8 cellular contexts compared by ENCODE assay signal in the genomic region with DNA sequence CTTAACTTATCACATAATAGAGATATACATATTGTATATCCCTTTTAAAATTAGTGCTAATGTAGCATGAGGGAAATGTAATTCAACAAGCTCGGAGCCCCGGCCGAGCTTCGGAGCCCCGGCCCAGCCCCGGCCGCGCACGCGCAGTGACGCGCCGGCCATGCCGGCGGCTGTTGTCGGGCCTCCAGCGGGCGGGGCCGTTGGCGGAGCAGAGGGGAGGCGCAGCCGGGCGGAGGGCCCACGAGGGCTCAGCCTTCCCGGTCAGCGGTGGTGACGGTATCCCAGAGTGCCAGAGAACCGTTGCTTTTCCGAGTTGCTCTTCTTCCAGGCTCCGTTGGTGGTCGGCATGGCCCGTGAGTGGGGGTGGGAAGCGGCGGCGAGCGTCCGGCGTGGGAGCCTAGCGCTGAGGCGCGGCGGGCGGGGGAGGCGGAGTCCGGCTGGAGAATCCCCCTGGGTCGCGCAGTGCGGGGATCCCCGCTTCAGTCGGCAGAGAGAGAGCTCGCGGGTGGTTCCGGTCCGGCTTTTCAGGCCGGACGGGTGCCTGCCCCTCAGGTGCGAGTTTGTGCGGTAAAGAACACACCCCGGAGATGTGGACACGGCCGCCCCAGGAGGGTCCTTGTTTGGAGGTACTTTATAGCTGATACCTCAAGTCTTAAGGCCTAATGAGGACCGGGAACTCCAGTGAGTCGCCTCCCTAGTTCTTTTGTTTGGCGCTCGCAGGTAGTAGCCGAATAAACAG. TPM values are rescaled to one million over a fixed set of nuclear protein-coding genes. Genes with fewer than 3 reads are reported as not detected.
DNase-seq lines count a peak whose midpoint lies in the region; ATAC-seq, FAIRE-seq and TF ChIP-seq lines count a peak whose summit lies in the region.
"Not testable (repeated sequence)": the region's sequence is repeated elsewhere in the genome, so short reads cannot be mapped to it uniquely, and the experiment has no call there.

Gene SERF1B, plus strand, starts transcription at position 146 of the 739 bp plus-strand sequence. Its CDS starts 201 bp downstream, at position 347.

- not testable (repeated sequence) for H3K27ac Mint-ChIP-seq in WTC11

- TF ChIP-seq CTCF in A673 (conservative IDR thresholded peaks at IDR 0.05; ENCODE audit: low read depth, low read length); WTC11 (IDR thresholded peaks at IDR 0.05); kidney (IDR thresholded peaks at IDR 0.05; ENCODE audit: borderline replicate concordance, extremely low read depth, insufficient read depth): not testable (repeated sequence)

- H3K4me1 Mint-ChIP-seq in WTC11, result not testable (repeated sequence)

- H3K4me3 ChIP-seq in A673 (ENCODE audit: low read depth, low read length, poor library complexity, severe bottlenecking); kidney (ENCODE audit: low read length in 2 of 2): not testable (repeated sequence)

- H3K36me3 ChIP-seq in A673 (ENCODE audit: insufficient read depth, low read length, poor library complexity, severe bottlenecking); kidney (ENCODE audit: control insufficient read depth in 1 of 2, insufficient read depth in 2 of 2, low read length in 2 of 2): not testable (repeated sequence)

- H3K4me1 ChIP-seq in A673 (ENCODE audit: insufficient read depth, low read length, poor library complexity, severe bottlenecking); kidney (ENCODE audit: control insufficient read depth in 1 of 2, insufficient read depth in 1 of 2, low read depth in 1 of 2, low read length in 2 of 2): not testable (repeated sequence)

- not testable (repeated sequence) for H3K36me3 Mint-ChIP-seq in WTC11

- not testable (repeated sequence) for H3K4me3 Mint-ChIP-seq in WTC11

- CTCF ChIA-PET in A673 (lab: Charles Lee); WTC11 (lab: Charles Lee): not testable (repeated sequence)

- POLR2A ChIA-PET in A673 (lab: Charles Lee; ENCODE audit: low non-redundant PET); WTC11 (lab: Charles Lee): not testable (repeated sequence)

- H3K9ac ChIP-seq in kidney (ENCODE audit: low read length in 2 of 2), result not testable (repeated sequence)

- not testable (repeated sequence) for H3K27me3 ChIP-seq in A673 (replicated peaks; ENCODE audit: insufficient read depth, low read depth, low read length, poor library complexity)

- H3K27ac ChIP-seq in A673 (ENCODE audit: low read depth, low read length, poor library complexity, severe bottlenecking); kidney (ENCODE audit: low read depth in 2 of 2, low read length in 2 of 2): not testable (repeated sequence)

- not testable (repeated sequence) for FAIRE-seq in kidney (lab: Jason Lieb, UNC)

- DNase-seq in A673 (ENCODE audit: low spot score); WTC11 (ENCODE audit: low spot score); dermis microvascular lymphatic vessel endothelial cell (ENCODE audit: low read depth in 2 of 2); kidney; pulmonary artery endothelial cell (ENCODE audit: low read depth, low spot score): not testable (repeated sequence)

- H3K27me3 Mint-ChIP-seq in WTC11 (ENCODE audit: low read depth), result not testable (repeated sequence)

- intact Hi-C loops in A673 (cut with micrococcal nuclease; ENCODE audit: unreplicated experiment); kidney (cut with DNase I): not testable (repeated sequence)

- BruUV-seq in A673 (replicated peaks; lab: Mats Ljungman, UMichigan), result not testable (repeated sequence)

- not testable (repeated sequence) for H3K9me3 ChIP-seq in A673 (ENCODE audit: low read depth, low read length, poor library complexity, severe bottlenecking); kidney (ENCODE audit: control insufficient read depth in 1 of 2, low read length in 2 of 2)

- not testable (repeated sequence) for H3K9me3 Mint-ChIP-seq in WTC11

- ATAC-seq in GM19324 (IDR thresholded peaks at IDR 0.05; ENCODE audit: low FRiP score, unreplicated experiment) (peak; percentile 91), HG02588 (IDR thresholded peaks at IDR 0.05; ENCODE audit: unreplicated experiment) (peak; percentile 95), HG03432 (IDR thresholded peaks at IDR 0.05; ENCODE audit: unreplicated experiment) (peak; percentile 94), WTC11 (peak; percentile 94)

RNA-seq across cellular contexts. Expression of gene SERF1B, which starts in this region (rescaled TPM):
- 49.9 and 55.2 TPM in 2 replicates for total RNA-seq in A673 (2021)
- 58.9 to 67.1 TPM (median 60.4 TPM) in 3 replicates for total RNA-seq in WTC11 (2021)
- 23.7 and 25.7 TPM in 2 replicates for total RNA-seq in dermis microvascular lymphatic vessel endothelial cell
- total RNA-seq in kidney, result 19.9 TPM
- 78.9 TPM for polyA plus RNA-seq in kidney (ENCODE audit: insufficient read depth, low read depth, low replicate concordance)
- 32.1 and 41.0 TPM in 2 replicates for total RNA-seq in pulmonary artery endothelial cell
